ENCODE assay signal across 8 cellular contexts in the genomic region with DNA sequence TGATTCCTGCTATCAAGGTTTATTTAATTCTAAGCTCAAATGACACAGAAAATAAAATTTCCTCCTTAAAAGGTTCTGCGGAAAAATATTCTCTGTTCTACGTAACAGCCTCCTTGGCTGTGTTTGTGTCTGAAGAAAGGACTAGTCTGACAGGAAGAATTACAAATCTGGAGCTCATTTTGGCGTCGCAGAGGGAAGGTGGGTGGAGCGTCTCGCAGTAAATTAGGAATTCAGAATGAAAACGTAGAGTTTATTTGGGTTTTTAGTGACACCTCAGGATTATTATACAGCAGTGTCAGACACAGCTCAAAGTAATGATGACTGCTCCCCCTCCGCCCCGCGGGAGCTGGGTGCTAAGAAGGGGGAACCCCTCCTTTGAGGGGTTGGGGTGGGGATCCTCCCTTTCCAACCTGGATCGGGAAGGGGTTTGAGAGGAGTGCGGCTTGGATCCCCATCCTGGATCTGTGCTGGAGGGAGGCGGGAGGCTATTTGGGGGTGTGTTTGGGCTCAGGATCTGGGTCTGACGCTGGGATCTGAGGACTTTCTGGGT. TPM values are rescaled to one million over a fixed set of nuclear protein-coding genes. Genes with fewer than 3 reads are reported as not detected.
A peak's percentile ranks its signal among the peaks of the same experiment; 100 is the strongest.
DNase-seq lines count a peak whose midpoint lies in the region; ATAC-seq, FAIRE-seq and TF ChIP-seq lines count a peak whose summit lies in the region.

No MANE protein-coding gene starts in this region.

- intact Hi-C loops in left lung (cut with DNase I) (no loop called here), testis (cut with DNase I; ENCODE audit: low total_unique reads) (no loop called here)

- no peaks in the 10 kb centered on the region for H3K36me3 ChIP-seq in KOPT-K1 (ENCODE audit: insufficient read depth, low read length)
- H3K36me3 ChIP-seq in left lung, result no peaks in the 10 kb centered on the region
- no peaks in the 10 kb centered on the region for H3K36me3 ChIP-seq in testis (ENCODE audit: low read depth, missing control alignments)

- H3K9me3 ChIP-seq in KOPT-K1 (ENCODE audit: insufficient read depth, low read length, poor library complexity, severe bottlenecking) (no peaks in the 10 kb centered on the region), left lung (no peaks in the 10 kb centered on the region), testis (no peaks in the 10 kb centered on the region)

- peak overlapping the region; percentile 57 for H3K27ac ChIP-seq in KOPT-K1 (ENCODE audit: low read depth, low read length, poor library complexity, severe bottlenecking)
- peak overlapping the region; percentile 86 to 92 for H3K27ac ChIP-seq in left lung
- H3K27ac ChIP-seq in testis, result peak overlapping the region; percentile 72 to 94

- H3K4me1 ChIP-seq in left lung (peaks cover 7 to 47% of the 10 kb centered on the region in 2 donors), testis (peaks cover 15% of the 10 kb centered on the region)

- H3K4me3 ChIP-seq in cardiac fibroblast (replicated peaks in 1 of 2; ENCODE audit: low read depth in 2 of 2, low read length in 2 of 2) (peak overlapping the region; percentile 59 to 77), left lung (peak overlapping the region; percentile 45 to 71), testis (peak overlapping the region; percentile 69 to 79)

- DNase-seq in AG08396 (ENCODE audit: low spot score), result peak; percentile 42
- DNase-seq in cardiac fibroblast (ENCODE audit: low read depth in 2 of 2), result peak; percentile 45 to 51
- DNase-seq in left lung, result no peak
- DNase-seq in testis, result peak; percentile 19
- DNase-seq in RCC 7860 (ENCODE audit: low spot score), result no peak
- DNase-seq in GM19239 (ENCODE audit: insufficient read length, low spot score), result no peak

- no peak for FAIRE-seq in RCC 7860 (lab: Jason Lieb, UNC)
- no peak for FAIRE-seq in GM19239 (lab: Jason Lieb, UNC)

- H3K27me3 ChIP-seq in left lung (no peaks in the 10 kb centered on the region), testis (no peaks in the 10 kb centered on the region)

- 5 to 6% methylated on average over 14 of the region's 14 CpGs for WGBS in testis, 2 donors

- ATAC-seq in left lung (peak; percentile 2), HG03159 (IDR thresholded peaks at IDR 0.05; ENCODE audit: unreplicated experiment) (no peak)

- no peak for TF ChIP-seq POLR2A in testis (IDR thresholded peaks at IDR 0.05)

- TF ChIP-seq CTCF in cardiac fibroblast (IDR thresholded peaks at IDR 0.05; ENCODE audit: low read depth, low read length), result no peak
- no peak for TF ChIP-seq CTCF in left lung (IDR thresholded peaks at IDR 0.05)
- no peak for TF ChIP-seq CTCF in testis (IDR thresholded peaks at IDR 0.05)

RNA-seq across cellular contexts. Expression of gene TGFBR1, which starts 0.9 kb away (rescaled TPM):
- total RNA-seq in left lung (10 to 100 TPM; 60.9 to 74.1 TPM), testis (10 to 100 TPM; 20.9 to 28.7 TPM)
- polyA plus RNA-seq in testis (ENCODE audit: insufficient read depth, low read depth, low replicate concordance), result 30.8 TPM

Comparison
In these comparisons a context has a peak if more than half of its experiments do, and no peak if none do; other contexts are left out.
1. DNase-seq: peak in AG08396 (single experiment), cardiac fibroblast (2 of 2) and testis (single experiment); none in left lung (0 of 2), RCC 7860 (single experiment) and GM19239 (single experiment).
2. Peak in every context shown above with its lines, with median percentiles within 50 percentile points of each other: H3K27ac ChIP-seq and H3K4me3 ChIP-seq.